8 cellular contexts compared by ENCODE assay signal in the genomic region with DNA sequence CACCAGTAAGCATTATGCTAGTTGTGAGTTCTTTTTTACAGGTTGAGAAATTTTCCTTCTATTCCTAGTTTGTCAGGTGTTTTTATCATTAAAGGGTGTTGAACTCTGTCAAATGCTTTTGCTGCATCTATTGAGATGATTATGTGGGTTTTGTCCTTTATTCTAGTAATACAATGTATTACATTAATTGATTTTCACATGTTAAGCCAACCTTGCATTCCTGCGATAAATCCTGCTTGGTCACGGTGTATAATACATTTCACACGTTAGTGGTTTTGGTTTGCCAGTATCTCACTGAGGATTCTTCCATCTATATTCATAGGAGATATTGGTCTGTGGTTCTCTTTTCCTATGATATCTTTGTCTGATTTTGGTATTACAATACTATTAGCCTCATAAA.
"Had no signal": no experiment of that assay in that cellular context is flagged by ENCODE, and none has a peak within 500 bp of the region (broad histone marks: within the 10 kb centered on the region; RNA-seq: fewer than 3 reads in every experiment).

No MANE protein-coding gene starts in this region.

- ATAC-seq: GM12878 had no signal

- DNase-seq: GDM1, GF-D8 had no signal

- FAIRE-seq: G401.6, GM12878, GM12891, GM12892, GM18507, GM19239 had no signal

- H3K4me3 ChIP-seq: GM12878 had no signal
